In the genomic region with DNA sequence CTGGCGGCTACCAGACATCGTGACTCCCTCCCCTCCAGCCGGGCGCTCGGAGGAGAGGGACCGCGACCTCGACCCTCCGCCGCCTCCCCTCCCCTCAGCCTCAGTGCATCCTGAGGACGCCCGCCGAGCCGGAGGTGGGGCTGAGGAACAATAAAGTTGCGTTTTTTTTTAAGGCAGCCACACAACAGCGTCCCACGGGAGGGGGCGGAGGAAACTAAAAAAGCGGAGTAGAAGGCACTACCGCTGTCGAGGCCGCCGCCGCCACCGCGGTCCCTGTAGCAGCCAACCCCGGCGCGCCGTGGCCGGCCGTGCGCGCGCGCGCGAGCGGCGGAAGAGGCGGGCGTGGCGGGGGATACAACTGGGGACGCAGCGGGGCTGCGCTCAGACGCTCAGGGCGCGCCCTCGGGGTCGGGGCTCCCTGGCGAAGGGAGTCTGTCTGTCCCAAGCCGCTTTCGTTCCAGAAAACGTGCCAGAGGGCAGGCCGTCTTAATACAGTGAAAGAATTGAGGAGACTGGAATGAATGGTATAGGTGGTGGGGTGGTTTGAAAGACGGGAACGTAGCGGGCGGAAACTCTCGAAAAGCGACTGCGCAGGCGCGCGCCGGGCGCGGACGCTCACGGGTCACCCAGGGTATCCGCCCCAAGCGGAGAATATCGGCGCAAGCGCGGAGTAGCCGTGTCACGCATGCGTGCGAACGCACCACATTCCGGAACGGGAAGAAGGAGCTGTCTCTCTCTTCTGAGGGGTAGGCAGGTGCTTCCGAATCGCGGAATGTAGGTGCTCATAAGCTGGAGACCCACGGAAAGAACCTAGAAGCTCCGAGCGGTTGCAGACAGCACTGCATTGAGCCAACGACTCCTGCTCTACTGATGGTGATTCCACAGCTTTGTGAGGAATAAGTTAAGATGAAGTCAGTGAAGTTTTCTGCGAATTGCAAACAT, we compare ENCODE assay signal across 1 cellular context.
TF ChIP-seq lines count a peak whose summit lies in the region.

TSS of gene COP1 (minus strand) at position 326 of the 942 bp plus-strand sequence. CDS start at position 18, 308 bp downstream.

TF ChIP-seq in WTC11, 78 proteins besides CTCF, POLR2A, EP300 and RAD21 (continued from another document and continues in another):
- no peak for TF ChIP-seq PRDM15 (CRISPR knock-in tag; IDR thresholded peaks at IDR 0.05)
- no peak for TF ChIP-seq NFYB (CRISPR knock-in tag; conservative IDR thresholded peaks at IDR 0.05; ENCODE audit: low read depth)
- TF ChIP-seq FOXP4 (CRISPR knock-in tag; IDR thresholded peaks at IDR 0.05), result peak; percentile 74; the same call in 1 of the 2 replicates
- no peak for TF ChIP-seq ZNF317 (CRISPR knock-in tag; IDR thresholded peaks at IDR 0.05; ENCODE audit: borderline replicate concordance, low read depth)
- TF ChIP-seq, protein P1, sequence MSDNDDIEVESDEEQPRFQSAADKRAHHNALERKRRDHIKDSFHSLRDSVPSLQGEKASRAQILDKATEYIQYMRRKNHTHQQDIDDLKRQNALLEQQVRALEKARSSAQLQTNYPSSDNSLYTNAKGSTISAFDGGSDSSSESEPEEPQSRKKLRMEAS (CRISPR knock-in tag; IDR thresholded peaks at IDR 0.05), result peak; percentile 18; the same call in 1 of the 2 replicates
- TF ChIP-seq CREM (CRISPR knock-in tag; IDR thresholded peaks at IDR 0.05), result no peak; the same call in 1 of the 2 replicates
- TF ChIP-seq, protein P2, sequence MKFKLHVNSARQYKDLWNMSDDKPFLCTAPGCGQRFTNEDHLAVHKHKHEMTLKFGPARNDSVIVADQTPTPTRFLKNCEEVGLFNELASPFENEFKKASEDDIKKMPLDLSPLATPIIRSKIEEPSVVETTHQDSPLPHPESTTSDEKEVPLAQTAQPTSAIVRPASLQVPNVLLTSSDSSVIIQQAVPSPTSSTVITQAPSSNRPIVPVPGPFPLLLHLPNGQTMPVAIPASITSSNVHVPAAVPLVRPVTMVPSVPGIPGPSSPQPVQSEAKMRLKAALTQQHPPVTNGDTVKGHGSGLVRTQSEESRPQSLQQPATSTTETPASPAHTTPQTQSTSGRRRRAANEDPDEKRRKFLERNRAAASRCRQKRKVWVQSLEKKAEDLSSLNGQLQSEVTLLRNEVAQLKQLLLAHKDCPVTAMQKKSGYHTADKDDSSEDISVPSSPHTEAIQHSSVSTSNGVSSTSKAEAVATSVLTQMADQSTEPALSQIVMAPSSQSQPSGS (CRISPR knock-in tag; IDR thresholded peaks at IDR 0.05; ENCODE audit: borderline replicate concordance, low read depth), result no peak
- no peak for TF ChIP-seq SMAD4 (CRISPR knock-in tag; IDR thresholded peaks at IDR 0.05)
- TF ChIP-seq IRF1 (CRISPR knock-in tag; IDR thresholded peaks at IDR 0.05), result peak; percentile 27; the same call in 1 of the 2 replicates
- no peak for TF ChIP-seq ZSCAN18 (CRISPR knock-in tag; IDR thresholded peaks at IDR 0.05)
- no peak for TF ChIP-seq NR3C1 (CRISPR knock-in tag; conservative IDR thresholded peaks at IDR 0.05; ENCODE audit: low read depth)
- TF ChIP-seq JAZF1 (CRISPR knock-in tag; IDR thresholded peaks at IDR 0.05), result no peak
- no peak for TF ChIP-seq PREB (CRISPR knock-in tag; IDR thresholded peaks at IDR 0.05; ENCODE audit: borderline replicate concordance)
- TF ChIP-seq TP53 (CRISPR knock-in tag; IDR thresholded peaks at IDR 0.05), result no peak
- TF ChIP-seq ZNF423 (CRISPR knock-in tag; IDR thresholded peaks at IDR 0.05), result peak; percentile 50; the same call in 1 of the 2 replicates
- TF ChIP-seq AFF4 (CRISPR knock-in tag; IDR thresholded peaks at IDR 0.05; ENCODE audit: borderline replicate concordance), result no peak
- no peak for TF ChIP-seq ZNF671 (CRISPR knock-in tag; IDR thresholded peaks at IDR 0.05)
- TF ChIP-seq, protein P3, sequence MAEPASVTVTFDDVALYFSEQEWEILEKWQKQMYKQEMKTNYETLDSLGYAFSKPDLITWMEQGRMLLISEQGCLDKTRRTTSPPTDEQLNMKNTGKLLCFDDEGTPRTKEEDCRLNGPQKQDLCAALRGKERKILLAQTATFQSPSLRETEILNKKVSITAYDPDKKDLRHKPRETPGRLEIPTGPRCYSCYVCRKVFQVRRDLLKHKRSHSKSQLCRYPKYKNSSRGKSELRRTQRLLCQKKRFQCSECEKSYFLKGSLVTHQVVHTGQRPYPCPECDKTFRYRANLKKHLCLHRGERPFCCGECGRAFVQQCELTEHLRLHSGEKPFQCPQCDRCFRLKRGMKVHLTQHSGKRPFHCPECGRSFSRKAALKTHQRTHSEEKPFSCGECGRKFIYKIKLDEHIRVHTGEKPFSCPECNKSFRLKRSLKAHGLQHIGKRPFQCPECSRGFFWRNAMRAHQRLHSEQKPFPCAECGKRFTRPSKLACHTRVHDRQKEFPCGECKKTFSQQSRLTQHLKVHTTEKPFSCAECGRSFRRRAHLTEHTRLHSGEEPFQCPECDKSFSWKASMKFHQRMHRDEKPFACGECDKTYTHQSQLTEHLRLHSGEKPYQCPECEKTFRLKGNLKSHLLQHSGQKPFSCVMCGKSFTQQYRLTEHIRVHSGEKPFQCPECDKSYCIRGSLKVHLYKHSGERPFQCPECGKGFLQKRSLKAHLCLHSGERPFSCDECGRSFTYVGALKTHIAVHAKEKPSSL (CRISPR knock-in tag; conservative IDR thresholded peaks at IDR 0.05), result no peak
- TF ChIP-seq FOXK1 (CRISPR knock-in tag; IDR thresholded peaks at IDR 0.05), result 0 out of 2 replicates have a peak, but pooled peaks have one; percentile 16
- TF ChIP-seq, protein P4, sequence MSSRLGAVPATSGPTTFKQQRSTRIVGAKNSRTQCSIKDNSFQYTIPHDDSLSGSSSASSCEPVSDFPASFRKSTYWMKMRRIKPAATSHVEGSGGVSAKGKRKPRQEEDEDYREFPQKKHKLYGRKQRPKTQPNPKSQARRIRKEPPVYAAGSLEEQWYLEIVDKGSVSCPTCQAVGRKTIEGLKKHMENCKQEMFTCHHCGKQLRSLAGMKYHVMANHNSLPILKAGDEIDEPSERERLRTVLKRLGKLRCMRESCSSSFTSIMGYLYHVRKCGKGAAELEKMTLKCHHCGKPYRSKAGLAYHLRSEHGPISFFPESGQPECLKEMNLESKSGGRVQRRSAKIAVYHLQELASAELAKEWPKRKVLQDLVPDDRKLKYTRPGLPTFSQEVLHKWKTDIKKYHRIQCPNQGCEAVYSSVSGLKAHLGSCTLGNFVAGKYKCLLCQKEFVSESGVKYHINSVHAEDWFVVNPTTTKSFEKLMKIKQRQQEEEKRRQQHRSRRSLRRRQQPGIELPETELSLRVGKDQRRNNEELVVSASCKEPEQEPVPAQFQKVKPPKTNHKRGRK (CRISPR knock-in tag; IDR thresholded peaks at IDR 0.05; ENCODE audit: borderline replicate concordance), result no peak
- TF ChIP-seq ESRRA (CRISPR knock-in tag; IDR thresholded peaks at IDR 0.05; ENCODE audit: borderline replicate concordance), result no peak
- no peak for TF ChIP-seq TEAD4 (CRISPR knock-in tag; IDR thresholded peaks at IDR 0.05)
- TF ChIP-seq SP1 (CRISPR knock-in tag; conservative IDR thresholded peaks at IDR 0.05), result no peak; the same call in 1 of the 2 replicates
- TF ChIP-seq, protein P5, sequence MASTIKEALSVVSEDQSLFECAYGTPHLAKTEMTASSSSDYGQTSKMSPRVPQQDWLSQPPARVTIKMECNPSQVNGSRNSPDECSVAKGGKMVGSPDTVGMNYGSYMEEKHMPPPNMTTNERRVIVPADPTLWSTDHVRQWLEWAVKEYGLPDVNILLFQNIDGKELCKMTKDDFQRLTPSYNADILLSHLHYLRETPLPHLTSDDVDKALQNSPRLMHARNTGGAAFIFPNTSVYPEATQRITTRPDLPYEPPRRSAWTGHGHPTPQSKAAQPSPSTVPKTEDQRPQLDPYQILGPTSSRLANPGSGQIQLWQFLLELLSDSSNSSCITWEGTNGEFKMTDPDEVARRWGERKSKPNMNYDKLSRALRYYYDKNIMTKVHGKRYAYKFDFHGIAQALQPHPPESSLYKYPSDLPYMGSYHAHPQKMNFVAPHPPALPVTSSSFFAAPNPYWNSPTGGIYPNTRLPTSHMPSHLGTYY (CRISPR knock-in tag; IDR thresholded peaks at IDR 0.05), result no peak
